8 cellular contexts compared by ENCODE assay signal in the genomic region with DNA sequence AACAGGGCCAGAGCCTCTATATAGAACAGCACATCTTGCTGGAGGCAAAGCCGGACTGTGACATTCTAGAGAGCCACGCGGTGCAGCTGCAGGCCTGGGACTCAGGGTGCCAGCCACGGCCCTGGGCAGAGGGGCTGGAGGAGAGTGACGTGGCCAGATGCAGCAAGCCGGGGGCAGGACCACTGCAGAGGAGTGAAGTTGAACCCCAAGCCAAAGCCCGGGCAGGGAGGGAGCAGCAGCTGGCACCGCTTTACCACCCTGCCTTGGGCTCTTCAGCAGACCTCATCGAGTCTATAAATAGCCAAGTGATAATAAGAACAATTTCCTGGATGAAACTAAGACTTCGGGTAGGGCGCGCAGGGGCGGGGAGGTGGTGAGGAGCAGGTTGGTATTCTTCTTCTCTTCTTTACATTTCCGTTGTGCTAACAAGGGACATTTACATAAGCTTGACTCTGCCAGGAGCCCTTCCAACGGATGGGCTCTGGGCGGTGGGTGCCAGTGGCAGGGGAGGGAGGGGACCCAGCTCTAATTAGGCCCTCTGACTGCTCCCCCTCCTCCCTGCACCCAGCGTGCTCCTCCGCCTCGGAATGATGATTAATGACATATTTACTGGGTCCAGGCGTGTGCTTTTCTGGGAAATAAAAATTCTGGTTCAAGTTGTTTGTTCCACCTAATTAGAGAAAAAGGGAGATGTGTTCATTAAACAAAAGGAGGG.
DNase-seq lines count a peak whose midpoint lies in the region; ATAC-seq and TF ChIP-seq lines count a peak whose summit lies in the region.

No MANE protein-coding gene starts in this region.

- no peak overlapping the region for H3K27ac ChIP-seq in tibial nerve

- peaks cover 0 to 6% (median 0%) of the 10 kb centered on the region in 4 donors for H3K9me3 ChIP-seq in tibial nerve

- DNase-seq in COR-L47 (lab: John Stamatoyannopoulos, UW) (peak; percentile 79), RPMI7951 (ENCODE audit: low read depth) (peak; percentile 41), left lobe of liver (ENCODE audit: low spot score) (no peak), tibial nerve (ENCODE audit: low spot score in 2 of 2) (no peak), OCI-M2 (lab: John Stamatoyannopoulos, UW; ENCODE audit: unreplicated experiment) (no peak), occipital lobe (lab: John Stamatoyannopoulos, UW) (no peak)

- TF ChIP-seq CTCF in tibial nerve (IDR thresholded peaks at IDR 0.05), result no peak

- no peak overlapping the region for H3K4me3 ChIP-seq in tibial nerve

- H3K27me3 ChIP-seq in tibial nerve, result no peaks in the 10 kb centered on the region

- 49 to 58% methylated on average over 19 to 20 of the region's 20 CpGs for WGBS in tibial nerve, 2 donors

- ATAC-seq in GM19351 (IDR thresholded peaks at IDR 0.05; ENCODE audit: unreplicated experiment) (peak; percentile 65), HG03342 (IDR thresholded peaks at IDR 0.05; ENCODE audit: unreplicated experiment) (peak; percentile 59), left lobe of liver (peak; percentile 7)

- no peak for TF ChIP-seq EP300 in tibial nerve (IDR thresholded peaks at IDR 0.05)

- H3K4me1 ChIP-seq in tibial nerve, result peaks cover 0 to 19% (median 0%) of the 10 kb centered on the region in 4 donors

- no peaks in the 10 kb centered on the region for H3K36me3 ChIP-seq in tibial nerve

- no peak for TF ChIP-seq POLR2A in tibial nerve (IDR thresholded peaks at IDR 0.05)

Comparison
In these comparisons a context has a peak if more than half of its experiments do, and no peak if none do; other contexts are left out.
1. DNase-seq: peak in COR-L47 (single experiment) and RPMI7951 (single experiment); none in left lobe of liver (single experiment), tibial nerve (0 of 2), OCI-M2 (single experiment) and occipital lobe (single experiment).
2. ATAC-seq: peak in every context shown above with its lines; median percentile 65 in GM19351; 59 in HG03342; 7 in left lobe of liver.